ENCODE assay signal across 17 cellular contexts in genomic region chr19:47494729-47495128, GRCh38. TPM values are rescaled to one million over a fixed set of nuclear protein-coding genes. Genes with fewer than 3 reads are reported as not detected.
A peak's percentile ranks its signal among the peaks of the same experiment; 100 is the strongest.
DNase-seq lines count a peak whose midpoint lies in the region; TF ChIP-seq lines count a peak whose summit lies in the region.
"Had no signal": no experiment of that assay in that cellular context is flagged by ENCODE, and none has a peak within 500 bp of the region (broad histone marks: within the 10 kb centered on the region; RNA-seq: fewer than 3 reads in every experiment).

No MANE protein-coding gene starts in this region.

- H3K9me3 Mint-ChIP-seq in activated CD4-positive, alpha-beta memory T cell treated with anti-CD3 and anti-CD28 coated beads, Interleukin-2, amount 10 ng/mL, durations not matched to agents 7 days and 5 days: no peaks in the 10 kb centered on the region
- H3K9me3 Mint-ChIP-seq: stimulated activated naive CD8-positive, alpha-beta T cell treated with anti-CD3 and anti-CD28 coated beads, Interleukin-15, Interleukin-2, amounts not matched to agents 100 ng/mL and 50 ng/mL, for 24 hours; WTC11 had no signal

- WGBS in SK-N-SH (ENCODE audit: low lambda C conversion rate): 48% methylated on average over 9 of the region's 9 CpGs

- H3K4me1 Mint-ChIP-seq in activated CD4-positive, alpha-beta memory T cell treated with anti-CD3 and anti-CD28 coated beads, Interleukin-2, amount 10 ng/mL, durations not matched to agents 7 days and 5 days: no peaks in the 10 kb centered on the region

- H3K36me3 ChIP-seq in SK-N-SH (replicated peaks in 1 of 2; ENCODE audit: control insufficient read depth in 1 of 2, insufficient read depth in 2 of 2, low read length in 1 of 2): peaks cover 0 to 26% of the 10 kb centered on the region in 2 experiments

- H2AFZ ChIP-seq in SK-N-SH (ENCODE audit: low read depth): no peak overlapping the region

- TF ChIP-seq CTCF in SK-N-SH (IDR thresholded peaks at IDR 0.05): no peak

- CTCF ChIA-PET in SK-N-SH (lab: Yijun Ruan, JAX): interaction anchor here (1.4 to 6.5 kb wide), 6 partner anchors 10 to 58 kb away, joined by 3 to 52 read pairs (median 19); partner anchors contain the start of genes KPTN, NAPA and SLC8A2
- CTCF ChIA-PET in activated CD4-positive, alpha-beta memory T cell treated with anti-CD3 and anti-CD28 coated beads, Interleukin-2, amount 10 ng/mL, durations not matched to agents 7 days and 5 days (lab: Charles Lee): interaction anchor here (0.7 to 3.9 kb wide), 3 partner anchors 9 to 245 kb away, joined by 3 to 16 read pairs (median 3); partner anchors contain the start of gene KPTN

- no peaks in the 10 kb centered on the region for H3K27me3 Mint-ChIP-seq in activated CD4-positive, alpha-beta memory T cell treated with anti-CD3 and anti-CD28 coated beads, Interleukin-2, amount 10 ng/mL, durations not matched to agents 7 days and 5 days
- H3K27me3 Mint-ChIP-seq: stimulated activated naive CD8-positive, alpha-beta T cell treated with anti-CD3 and anti-CD28 coated beads, Interleukin-15, Interleukin-2, amounts not matched to agents 100 ng/mL and 50 ng/mL, for 24 hours had no signal

- peak; percentile 86 for DNase-seq in DMS 273 treated with DMSO at 0.1 percent for 48 hours (lab: John Stamatoyannopoulos, UW)
- peak; percentile 94 for DNase-seq in NCI-H1694 treated with DMSO at 0.1 percent for 48 hours (lab: John Stamatoyannopoulos, UW)
- peak; percentile 98 for DNase-seq in SK-N-SH
- DNase-seq in myocyte (ENCODE audit: low read depth): peak; percentile 89
- DNase-seq in cortex of kidney (lab: John Stamatoyannopoulos, UW): no peak
- DNase-seq in NCI-H1436 treated with DMSO at 0.1 percent for 48 hours (lab: John Stamatoyannopoulos, UW): no peak
- no peak for DNase-seq in activated CD4-positive, alpha-beta memory T cell treated with anti-CD3 and anti-CD28 coated beads, Interleukin-2, amount 10 ng/mL, durations not matched to agents 7 days and 5 days
- DNase-seq: activated naive CD4-positive, alpha-beta T cell; left cardiac atrium; MV-4-11; stimulated activated CD4-positive, alpha-beta T cell treated with anti-CD3 and anti-CD28 coated beads, Interleukin-12 subunit alpha, Interleukin-12 subunit beta, amount 100 ng/mL, for 4 hours had no signal

- H3K4me1 ChIP-seq in SK-N-SH (ENCODE audit: control insufficient read depth in 1 of 2, insufficient read depth in 2 of 2, low read depth in 1 of 2, low read length in 1 of 2): peaks cover 0 to 82% of the 10 kb centered on the region in 2 experiments; a peak in 1 of 4 replicates

- H3K4me3 ChIP-seq in SK-N-SH (ENCODE audit: low read depth in 2 of 2, low read length in 1 of 2): no peak overlapping the region
- H3K4me3 ChIP-seq: SK-N-MC, vagina had no signal

- no peaks in the 10 kb centered on the region for H3K9me3 ChIP-seq in SK-N-SH
- H3K9me3 ChIP-seq: vagina had no signal

- TF ChIP-seq EP300 in SK-N-SH (IDR thresholded peaks at IDR 0.05; ENCODE audit: borderline replicate concordance in 1 of 2, low read depth in 1 of 2, low read length in 1 of 2): peak in 1 of 2 experiments; percentile 65; a peak in 1 of 4 replicates

- no peak overlapping the region for H3K9ac ChIP-seq in SK-N-SH

- H3K4me2 ChIP-seq in SK-N-SH: no peak overlapping the region

- peak overlapping the region in 1 of 2 experiments; percentile 84; a peak in 2 of 4 replicates for H3K27ac ChIP-seq in SK-N-SH (ENCODE audit: low read depth in 2 of 2, low read length in 1 of 2)
- H3K27ac ChIP-seq: SK-N-MC, vagina had no signal

- no peaks in the 10 kb centered on the region for H3F3A ChIP-seq in SK-N-SH (replicated peaks; ENCODE audit: insufficient read depth)

- no peak overlapping the region for H3K4me3 Mint-ChIP-seq in activated CD4-positive, alpha-beta memory T cell treated with anti-CD3 and anti-CD28 coated beads, Interleukin-2, amount 10 ng/mL, durations not matched to agents 7 days and 5 days
- H3K4me3 Mint-ChIP-seq: stimulated activated naive CD8-positive, alpha-beta T cell treated with anti-CD3 and anti-CD28 coated beads, Interleukin-15, Interleukin-2, amounts not matched to agents 100 ng/mL and 50 ng/mL, for 24 hours; WTC11 had no signal

- H3K27ac Mint-ChIP-seq in activated CD4-positive, alpha-beta memory T cell treated with anti-CD3 and anti-CD28 coated beads, Interleukin-2, amount 10 ng/mL, durations not matched to agents 7 days and 5 days: no peak overlapping the region
- H3K27ac Mint-ChIP-seq: stimulated activated naive CD8-positive, alpha-beta T cell treated with anti-CD3 and anti-CD28 coated beads, Interleukin-15, Interleukin-2, amounts not matched to agents 100 ng/mL and 50 ng/mL, for 24 hours; WTC11 had no signal

- POLR2A ChIA-PET in SK-N-SH (lab: Yijun Ruan, JAX): interaction anchor here (2.6 kb wide), 1 partner anchor 10 kb away, joined by 17 read pairs; the partner anchor contains the start of gene KPTN
- POLR2A ChIA-PET in activated CD4-positive, alpha-beta memory T cell treated with anti-CD3 and anti-CD28 coated beads, Interleukin-2, amount 10 ng/mL, durations not matched to agents 7 days and 5 days (lab: Charles Lee): interaction anchor here (1.4 to 1.5 kb wide), 2 partner anchors 11 to 13 kb away, joined by 4 read pairs; no protein-coding TSS in a partner anchor

- H3K36me3 Mint-ChIP-seq in activated CD4-positive, alpha-beta memory T cell treated with anti-CD3 and anti-CD28 coated beads, Interleukin-2, amount 10 ng/mL, durations not matched to agents 7 days and 5 days (ENCODE audit: low read depth): peaks cover 32% of the 10 kb centered on the region

- H3K9me2 ChIP-seq in SK-N-SH: no peaks in the 10 kb centered on the region

- no peaks in the 10 kb centered on the region for H3K79me2 ChIP-seq in SK-N-SH (ENCODE audit: insufficient read depth)

- no peaks in the 10 kb centered on the region for H3K27me3 ChIP-seq in SK-N-SH (ENCODE audit: insufficient read depth)
- H3K27me3 ChIP-seq: vagina had no signal

- no peaks in the 10 kb centered on the region for H4K20me1 ChIP-seq in SK-N-SH (ENCODE audit: insufficient read depth)

- TF ChIP-seq RAD21 in SK-N-SH (IDR thresholded peaks at IDR 0.05; ENCODE audit: low read length): no peak

TF ChIP-seq in SK-N-SH, 30 proteins besides CTCF, POLR2A, EP300 and RAD21 (continues in another document):
- TF ChIP-seq REST (IDR thresholded peaks at IDR 0.05; ENCODE audit: low read depth, low read length): no peak
- TF ChIP-seq GATA2 (CRISPR knock-in tag; IDR thresholded peaks at IDR 0.05): peak; percentile 99
- peak; percentile 32; the same call in 1 of the 2 replicates for TF ChIP-seq NFIC (IDR thresholded peaks at IDR 0.05; ENCODE audit: borderline replicate concordance)
- no peak for TF ChIP-seq YY1 (IDR thresholded peaks at IDR 0.05; ENCODE audit: low read depth)
- TF ChIP-seq TCF12 (IDR thresholded peaks at IDR 0.05): peak; percentile 59
- peak; percentile 80 for TF ChIP-seq CHD2 (IDR thresholded peaks at IDR 0.05; ENCODE audit: low read length, partially characterized antibody)

RNA-seq across cellular contexts. Expression of gene KPTN, which starts 10.7 kb away (rescaled TPM):
- 15.8 and 17.7 TPM in 2 replicates for polyA plus RNA-seq in SK-N-SH (2012; rRNA removed)
- polyA plus RNA-seq in SK-N-SH (2012; cell fraction: cytosol; rRNA removed): 6.3 and 8.9 TPM in 2 replicates
- polyA plus RNA-seq in SK-N-SH (2012; cell fraction: nucleus; rRNA removed): 64.6 and 79.2 TPM in 2 replicates
- total RNA-seq in myocyte: 5.7 and 12.5 TPM in 2 replicates
- 12.6 TPM for polyA plus RNA-seq in myocyte (2012)
- 1 to 10 TPM; 6.6 to 7.7 TPM for total RNA-seq in activated CD4-positive, alpha-beta memory T cell treated with anti-CD3 and anti-CD28 coated beads, Interleukin-2, amount 10 ng/mL, durations not matched to agents 7 days and 5 days

RNA-seq across cellular contexts. Expression of gene NAPA, which starts 20.1 kb away (rescaled TPM):
- polyA plus RNA-seq in SK-N-SH (2012; rRNA removed): 80.0 and 84.1 TPM in 2 replicates
- polyA plus RNA-seq in SK-N-SH (2012; cell fraction: cytosol; rRNA removed): 52.6 and 63.9 TPM in 2 replicates
- 84.9 and 99.7 TPM in 2 replicates for polyA plus RNA-seq in SK-N-SH (2012; cell fraction: nucleus; rRNA removed)
- total RNA-seq in myocyte: 195 and 246 TPM in 2 replicates
- 153 TPM for polyA plus RNA-seq in myocyte (2012)
- 100 to 1,000 TPM; 117 to 119 TPM for total RNA-seq in activated CD4-positive, alpha-beta memory T cell treated with anti-CD3 and anti-CD28 coated beads, Interleukin-2, amount 10 ng/mL, durations not matched to agents 7 days and 5 days

RNA-seq across cellular contexts. Expression of gene SLC8A2, which starts 23.0 kb away (rescaled TPM):
- 0.29 and 0.58 TPM in 2 replicates for polyA plus RNA-seq in SK-N-SH (2012; rRNA removed)
- 0.26 and 0.45 TPM in 2 replicates for polyA plus RNA-seq in SK-N-SH (2012; cell fraction: cytosol; rRNA removed)
- 0.56 and 0.79 TPM in 2 replicates for polyA plus RNA-seq in SK-N-SH (2012; cell fraction: nucleus; rRNA removed)
- total RNA-seq in myocyte: not detected in 2 replicates
- 0.08 TPM for polyA plus RNA-seq in myocyte (2012)
- total RNA-seq in activated CD4-positive, alpha-beta memory T cell treated with anti-CD3 and anti-CD28 coated beads, Interleukin-2, amount 10 ng/mL, durations not matched to agents 7 days and 5 days: not detected
- total RNA-seq: dermis microvascular lymphatic vessel endothelial cell had no signal
- polyA plus RNA-seq: fibroblast of lung had no signal

Comparison
In these comparisons a context has a peak if more than half of its experiments do, and no peak if none do; other contexts are left out.
1. DNase-seq: peak in DMS 273 treated with DMSO at 0.1 percent for 48 hours (single experiment), NCI-H1694 treated with DMSO at 0.1 percent for 48 hours (single experiment), SK-N-SH (single experiment) and myocyte (single experiment); none in cortex of kidney (single experiment), NCI-H1436 treated with DMSO at 0.1 percent for 48 hours (single experiment) and activated CD4-positive, alpha-beta memory T cell treated with anti-CD3 and anti-CD28 coated beads, Interleukin-2, amount 10 ng/mL, durations not matched to agents 7 days and 5 days (single experiment).